ENCODE assay signal across 1 cellular context in genomic region chr5:177601577-177602457, GRCh38.
TF ChIP-seq lines count a peak whose summit lies in the region.

No MANE protein-coding gene starts in this region.

TF ChIP-seq in liver, 16 proteins besides CTCF, POLR2A, EP300 and RAD21 (continued from another document):
- TF ChIP-seq, protein P1, sequence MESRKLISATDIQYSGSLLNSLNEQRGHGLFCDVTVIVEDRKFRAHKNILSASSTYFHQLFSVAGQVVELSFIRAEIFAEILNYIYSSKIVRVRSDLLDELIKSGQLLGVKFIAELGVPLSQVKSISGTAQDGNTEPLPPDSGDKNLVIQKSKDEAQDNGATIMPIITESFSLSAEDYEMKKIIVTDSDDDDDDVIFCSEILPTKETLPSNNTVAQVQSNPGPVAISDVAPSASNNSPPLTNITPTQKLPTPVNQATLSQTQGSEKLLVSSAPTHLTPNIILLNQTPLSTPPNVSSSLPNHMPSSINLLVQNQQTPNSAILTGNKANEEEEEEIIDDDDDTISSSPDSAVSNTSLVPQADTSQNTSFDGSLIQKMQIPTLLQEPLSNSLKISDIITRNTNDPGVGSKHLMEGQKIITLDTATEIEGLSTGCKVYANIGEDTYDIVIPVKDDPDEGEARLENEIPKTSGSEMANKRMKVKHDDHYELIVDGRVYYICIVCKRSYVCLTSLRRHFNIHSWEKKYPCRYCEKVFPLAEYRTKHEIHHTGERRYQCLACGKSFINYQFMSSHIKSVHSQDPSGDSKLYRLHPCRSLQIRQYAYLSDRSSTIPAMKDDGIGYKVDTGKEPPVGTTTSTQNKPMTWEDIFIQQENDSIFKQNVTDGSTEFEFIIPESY (IDR thresholded peaks at IDR 0.05), result no peak
TF ChIP-seq in liver: peak in this region for 0.
